ENCODE assay signal across 8 cellular contexts in the genomic region with DNA sequence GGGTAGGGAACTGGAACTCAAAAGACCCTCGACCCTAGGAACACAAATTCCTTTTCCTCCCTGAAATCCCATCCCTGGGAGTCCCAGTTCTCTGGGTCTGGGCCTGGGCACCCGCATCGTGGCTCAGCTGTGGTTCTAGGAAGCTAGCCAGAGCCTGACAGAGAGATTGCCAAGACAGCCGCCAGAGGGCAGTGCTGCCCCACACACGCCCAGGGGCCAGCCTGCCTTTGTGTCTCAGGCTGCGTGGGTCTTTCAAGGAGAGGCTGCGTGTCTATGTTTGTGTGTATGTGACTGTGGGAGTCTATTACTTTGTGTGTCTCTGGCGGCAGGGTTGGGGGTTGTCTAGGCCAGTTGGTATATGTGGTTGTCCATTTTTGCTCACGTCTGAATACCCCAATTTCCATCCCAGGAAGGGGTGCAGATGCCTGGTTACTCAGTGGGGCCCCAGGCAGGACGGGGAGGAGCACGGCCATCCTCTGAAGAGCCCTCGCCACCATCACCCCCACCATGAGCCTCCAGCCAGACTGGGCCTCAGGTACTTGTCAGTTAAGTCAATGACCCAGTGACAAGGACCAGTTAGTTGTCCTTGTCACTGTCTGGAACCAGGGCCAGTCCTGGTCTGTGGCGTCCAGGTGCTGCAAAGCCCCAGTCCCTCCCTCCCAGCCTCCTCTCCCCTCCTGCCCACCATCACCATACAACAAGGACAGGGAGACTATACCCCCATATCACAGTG. TPM values are rescaled to one million over a fixed set of nuclear protein-coding genes. Genes with fewer than 3 reads are reported as not detected.
DNase-seq lines count a peak whose midpoint lies in the region; ATAC-seq lines count a peak whose summit lies in the region.

No MANE protein-coding gene starts in this region.

- DNase-seq in GM03348 (ENCODE audit: low spot score): peak; percentile 94
- DNase-seq in NCI-H460 (ENCODE audit: extremely low read depth, low read depth): peak; percentile 74
- DNase-seq in activated CD4-positive, alpha-beta T cell treated with anti-CD3 and anti-CD28 coated beads for 4 hours: peak; percentile 72 to 78
- peak; percentile 87 for DNase-seq in cerebellar cortex (ENCODE audit: low spot score)
- peak; percentile 58 to 80 for DNase-seq in left colon
- DNase-seq in stimulated activated CD4-positive, alpha-beta T cell treated with anti-CD3 and anti-CD28 coated beads, Interleukin-2, amount 100 ng/mL, for 48 hours: peak; percentile 76 to 82

- intact Hi-C loops in left colon (cut with DNase I, micrococcal nuclease): loop anchor here (2.0 to 10.0 kb wide), 3 partner anchors 219 to 329 kb away; no protein-coding TSS in a partner anchor

- peak; percentile 57 for ATAC-seq in HG03045 (IDR thresholded peaks at IDR 0.05; ENCODE audit: unreplicated experiment)
- peak; percentile 90 for ATAC-seq in left colon
- no peak for ATAC-seq in GM21390 (IDR thresholded peaks at IDR 0.05; ENCODE audit: unreplicated experiment)

RNA-seq across cellular contexts. Expression of gene TTLL11, which starts 32.2 kb away (rescaled TPM):
- total RNA-seq in NCI-H460 (2014; rRNA removed; shearing (Covaris generic)): 2.1 and 4.0 TPM in 2 replicates
- polyA plus RNA-seq in NCI-H460 (2014; cell fraction: nucleus; rRNA removed): 0.47 and 2.4 TPM in 2 replicates
- total RNA-seq in left colon: 1 to 10 TPM; 5.9 to 6.6 TPM

RNA-seq across cellular contexts. Expression of gene NDUFA8, which starts 34.3 kb away (rescaled TPM):
- total RNA-seq in NCI-H460 (2014; rRNA removed; shearing (Covaris generic)): 46.6 and 64.2 TPM in 2 replicates
- polyA plus RNA-seq in NCI-H460 (2014; cell fraction: nucleus; rRNA removed): 33.4 and 47.2 TPM in 2 replicates
- 10 to 100 TPM; 75.3 to 78.9 TPM for total RNA-seq in left colon

RNA-seq across cellular contexts. Expression of gene MORN5, which starts 34.4 kb away (rescaled TPM):
- total RNA-seq in NCI-H460 (2014; rRNA removed; shearing (Covaris generic)): not detected in 2 replicates
- polyA plus RNA-seq in NCI-H460 (2014; cell fraction: nucleus; rRNA removed): not detected in 2 replicates
- 1 to 10 TPM in 1 of 2 donors, not detected in 1; 4.0 TPM for total RNA-seq in left colon
